In genomic region chr2:230864605-230865323, GRCh38 we compare ENCODE assay signal across 8 cellular contexts. TPM values are rescaled to one million over a fixed set of nuclear protein-coding genes. Genes with fewer than 3 reads are reported as not detected.
DNase-seq lines count a peak whose midpoint lies in the region; ATAC-seq, FAIRE-seq and TF ChIP-seq lines count a peak whose summit lies in the region.

Gene ITM2C (plus strand): TSS chr2:230864942. CDS start chr2:230865026, 84 bp downstream.

- DNase-seq in DMS53 (lab: John Stamatoyannopoulos, UW) (peak; percentile 87), HuH-7 (ENCODE audit: low spot score) (peak; percentile 92), cardiac septum (ENCODE audit: low spot score) (no peak), progenitor cell of endocrine pancreas (ENCODE audit: low spot score, unreplicated experiment) (peak; percentile 69), urothelium cell line (ENCODE audit: low spot score) (peak; percentile 91)
- DNase-seq in activated naive CD8-positive, alpha-beta T cell treated with anti-CD3 and anti-CD28 coated beads, Interleukin-2, amount 50 U/mL, for 16 hours (ENCODE audit: low read depth, low spot score): peak; percentile 49

- FAIRE-seq in urothelium cell line (lab: Jason Lieb, UNC): no peak

- ATAC-seq in GM21423 (IDR thresholded peaks at IDR 0.05; ENCODE audit: unreplicated experiment) (peak; percentile 73), SK-N-SH treated with all-trans-retinoic acid at 6 μM for 48 hours (peak; percentile 83)

- peaks cover 21% of the 10 kb centered on the region for H3K27me3 Mint-ChIP-seq in progenitor cell of endocrine pancreas

- H3K4me3 Mint-ChIP-seq in progenitor cell of endocrine pancreas (ENCODE audit: low read depth): peak within 1 kb of the TSS; percentile 95

- H3K9me3 Mint-ChIP-seq in progenitor cell of endocrine pancreas (ENCODE audit: low read depth): no peaks in the 10 kb centered on the region

- peak; percentile 73 for TF ChIP-seq CTCF in progenitor cell of endocrine pancreas (IDR thresholded peaks at IDR 0.05; ENCODE audit: unreplicated experiment)

- no peaks in the 10 kb centered on the region for H3K36me3 Mint-ChIP-seq in progenitor cell of endocrine pancreas (ENCODE audit: insufficient read depth)

- H3K27ac Mint-ChIP-seq in progenitor cell of endocrine pancreas: peak within 1 kb of the TSS; percentile 89

- peaks cover 25% of the 10 kb centered on the region for H3K4me1 Mint-ChIP-seq in progenitor cell of endocrine pancreas (ENCODE audit: low read depth)

- intact Hi-C loops in cardiac septum (cut with DNase I): no loop called here

TF ChIP-seq in SK-N-SH treated with all-trans-retinoic acid at 6 μM for 48 hours, 23 proteins besides CTCF, POLR2A, EP300 and RAD21:
- TF ChIP-seq ZNF565 (CRISPR knock-in tag; conservative IDR thresholded peaks at IDR 0.05; ENCODE audit: low read depth): no peak
- no peak for TF ChIP-seq ISL1 (CRISPR knock-in tag; IDR thresholded peaks at IDR 0.05)
- no peak for TF ChIP-seq OSR1 (CRISPR knock-in tag; IDR thresholded peaks at IDR 0.05)
- TF ChIP-seq BACH2 (CRISPR knock-in tag; IDR thresholded peaks at IDR 0.05; ENCODE audit: borderline replicate concordance): no peak

RNA-seq across cellular contexts. Expression of gene ITM2C, which starts in this region (rescaled TPM):
- total RNA-seq in cardiac septum (18.4 TPM), progenitor cell of endocrine pancreas (169 and 174 TPM in 2 replicates)
